In genomic region chr1:75719810-75720209, GRCh38 we compare ENCODE assay signal across 17 cellular contexts.
"Had no signal": no experiment of that assay in that cellular context is flagged by ENCODE, and none has a peak within 500 bp of the region (broad histone marks: within the 10 kb centered on the region; RNA-seq: fewer than 3 reads in every experiment).

No MANE protein-coding gene starts in this region.

- H3K27me3 ChIP-seq: esophagus muscularis mucosa, gastrocnemius medialis, ovary, right atrium auricular region, sigmoid colon, stomach, transverse colon had no signal

- H3K36me3 ChIP-seq: esophagus muscularis mucosa, gastrocnemius medialis, ovary, right atrium auricular region, sigmoid colon, stomach, thoracic aorta, transverse colon had no signal

- H3K27ac Mint-ChIP-seq: nephron progenitor cell had no signal

- H3K4me3 Mint-ChIP-seq: nephron progenitor cell had no signal

- H3K4me3 ChIP-seq: esophagus muscularis mucosa, gastrocnemius medialis, ovary, right atrium auricular region, sigmoid colon, skin epidermis, stomach, thoracic aorta, transverse colon had no signal

- ATAC-seq: gastrocnemius medialis; naive thymus-derived CD4-positive, alpha-beta T cell had no signal

- DNase-seq: effector memory CD4-positive, alpha-beta T cell; gastrocnemius medialis; naive thymus-derived CD4-positive, alpha-beta T cell; nephron progenitor cell; nucleus accumbens; ovary; sigmoid colon; stimulated activated CD4-positive, alpha-beta T cell treated with anti-CD3 and anti-CD28 coated beads, Interleukin-2, amount 100 ng/mL, for 24 hours; stimulated activated naive CD4-positive, alpha-beta T cell; stomach; substantia nigra; transverse colon had no signal

- H3K9me3 ChIP-seq: esophagus muscularis mucosa, gastrocnemius medialis, ovary, right atrium auricular region, sigmoid colon, stomach, thoracic aorta, transverse colon had no signal

- H3K27ac ChIP-seq: epithelial cell of prostate, esophagus muscularis mucosa, gastrocnemius medialis, ovary, right atrium auricular region, sigmoid colon, skin epidermis, stomach, thoracic aorta, transverse colon had no signal

- H3K9me3 Mint-ChIP-seq: naive thymus-derived CD4-positive, alpha-beta T cell; nephron progenitor cell had no signal
